23 cellular contexts compared by ENCODE assay signal in genomic region chr6:34487536-34487935, GRCh38. TPM values are rescaled to one million over a fixed set of nuclear protein-coding genes. Genes with fewer than 3 reads are reported as not detected.
DNase-seq lines count a peak whose midpoint lies in the region; ATAC-seq and TF ChIP-seq lines count a peak whose summit lies in the region.
"Had no signal": no experiment of that assay in that cellular context is flagged by ENCODE, and none has a peak within 500 bp of the region (broad histone marks: within the 10 kb centered on the region; RNA-seq: fewer than 3 reads in every experiment).

No MANE protein-coding gene starts in this region.

- H3K9me3 Mint-ChIP-seq in naive thymus-derived CD8-positive, alpha-beta T cell, result no peaks in the 10 kb centered on the region
- H3K9me3 Mint-ChIP-seq: CD8-positive, alpha-beta T cell had no signal

- no peaks in the 10 kb centered on the region for H3K36me3 Mint-ChIP-seq in naive thymus-derived CD8-positive, alpha-beta T cell
- H3K36me3 Mint-ChIP-seq: CD8-positive, alpha-beta T cell had no signal

- peaks cover 0 to 7% of the 10 kb centered on the region in 2 donors for H3K4me1 ChIP-seq in right atrium auricular region
- H3K4me1 ChIP-seq in OCI-LY7 (ENCODE audit: insufficient read depth, low read length, poor library complexity, severe bottlenecking), result peaks cover 69% of the 10 kb centered on the region
- H3K4me1 ChIP-seq: A549, Peyer's patch had no signal

- peak overlapping the region in 6 of 10 donors; percentile 2 to 86 (median 49) for H3K27ac Mint-ChIP-seq in naive thymus-derived CD8-positive, alpha-beta T cell

- H4K20me1 ChIP-seq in OCI-LY7 (ENCODE audit: insufficient read depth, low read length), result no peaks in the 10 kb centered on the region
- H4K20me1 ChIP-seq: BLaER1 treated with 17β-estradiol and CSF1 and Interleukin-3, amounts not matched to agents 10 nM and 100 nM had no signal

- H2AFZ ChIP-seq in OCI-LY7 (ENCODE audit: low read length), result no peak overlapping the region

- peak; percentile 36 for DNase-seq in cardiac septum (ENCODE audit: low spot score)
- no peak for DNase-seq in right atrium auricular region (ENCODE audit: low spot score)
- DNase-seq in OCI-LY7 (ENCODE audit: low spot score), result no peak
- DNase-seq in naive thymus-derived CD8-positive, alpha-beta T cell, result no peak
- no peak for DNase-seq in GOT3 (lab: John Stamatoyannopoulos, UW)
- DNase-seq in HT-29 (ENCODE audit: low spot score), result no peak
- DNase-seq: AML-193; CD8-positive, alpha-beta T cell; DMS79 treated with DMSO at 0.1 percent for 48 hours; GF-D8; KBM-7; MG63; NCI-H1105 treated with DMSO at 0.1 percent for 48 hours; NCI-H2029 treated with DMSO at 0.1 percent for 48 hours; NCI-H2227 treated with DMSO at 0.1 percent for 48 hours; NCI-H526 treated with DMSO at 0.1 percent for 48 hours; OCI-M1; Peyer's patch; SHP77 treated with DMSO at 0.1 percent for 48 hours had no signal

- peaks cover 18 to 31% (median 28%) of the 10 kb centered on the region in 4 donors for H3K4me1 Mint-ChIP-seq in naive thymus-derived CD8-positive, alpha-beta T cell

- intact Hi-C loops in cardiac septum (cut with DNase I), result no loop called here
- intact Hi-C loops in OCI-LY7 (cut with micrococcal nuclease; ENCODE audit: unreplicated experiment), result loop anchor here (10.0 kb wide), 1 partner anchor 967 kb away; the partner anchor contains the start of gene FANCE

- BruUV-seq in OCI-LY7 (replicated peaks; lab: Mats Ljungman, UMichigan), result no TSS peak

- POLR2A ChIA-PET in OCI-LY7 (lab: Charles Lee), result interaction anchor here (0.9 kb wide), 1 partner anchor 20 kb away, joined by 4 read pairs; no protein-coding TSS in a partner anchor
- POLR2A ChIA-PET in naive thymus-derived CD8-positive, alpha-beta T cell (lab: Charles Lee), result no interaction called here

- no peaks in the 10 kb centered on the region for H3K9me2 ChIP-seq in OCI-LY7 (ENCODE audit: insufficient read depth, low read length)

- H3K4me2 ChIP-seq in OCI-LY7 (ENCODE audit: low read length), result peak overlapping the region; percentile 99
- H3K4me2 ChIP-seq: A549 had no signal

- peaks cover 0 to 2% (median 0%) of the 10 kb centered on the region in 5 donors for H3K27me3 Mint-ChIP-seq in naive thymus-derived CD8-positive, alpha-beta T cell

- TF ChIP-seq CTCF in right atrium auricular region (IDR thresholded peaks at IDR 0.05) (no peak), OCI-LY7 (conservative IDR thresholded peaks at IDR 0.05; ENCODE audit: low read length) (no peak)

- ATAC-seq in naive thymus-derived CD8-positive, alpha-beta T cell, result no peak
- no peak for ATAC-seq in HG02642 (IDR thresholded peaks at IDR 0.05; ENCODE audit: poor library complexity, unreplicated experiment)
- ATAC-seq: A549; CD8-positive, alpha-beta T cell had no signal

- CTCF ChIA-PET in OCI-LY7 (lab: Charles Lee; ENCODE audit: unreplicated experiment), result no interaction called here

- H3K9me3 ChIP-seq in right atrium auricular region (no peaks in the 10 kb centered on the region), OCI-LY7 (ENCODE audit: low read length) (no peaks in the 10 kb centered on the region)
- H3K9me3 ChIP-seq: A549; BLaER1 treated with 17β-estradiol and CSF1 and Interleukin-3, amounts not matched to agents 10 nM and 100 nM; MG63; Peyer's patch had no signal

- no peak overlapping the region for H3K4me3 Mint-ChIP-seq in naive thymus-derived CD8-positive, alpha-beta T cell
- H3K4me3 Mint-ChIP-seq: CD8-positive, alpha-beta T cell had no signal

- no peak overlapping the region for H3K27ac ChIP-seq in right atrium auricular region
- peak overlapping the region; percentile 32 for H3K27ac ChIP-seq in OCI-LY7 (ENCODE audit: low read depth, low read length, poor library complexity, severe bottlenecking)
- H3K27ac ChIP-seq: A549; BLaER1 treated with 17β-estradiol and CSF1 and Interleukin-3, amounts not matched to agents 10 nM and 100 nM; Peyer's patch had no signal

- peaks cover 60% of the 10 kb centered on the region for H3K79me2 ChIP-seq in OCI-LY7 (ENCODE audit: insufficient read depth, low read depth, low read length)

- H3K27me3 ChIP-seq in right atrium auricular region, result no peaks in the 10 kb centered on the region
- H3K27me3 ChIP-seq: BLaER1 treated with 17β-estradiol and CSF1 and Interleukin-3, amounts not matched to agents 10 nM and 100 nM; MG63; Peyer's patch had no signal

- H3K4me3 ChIP-seq in right atrium auricular region (no peak overlapping the region), OCI-LY7 (ENCODE audit: low read depth, low read length, poor library complexity, severe bottlenecking) (no peak overlapping the region)
- H3K4me3 ChIP-seq: A549; BLaER1 treated with 17β-estradiol and CSF1 and Interleukin-3, amounts not matched to agents 10 nM and 100 nM; MG63; Peyer's patch had no signal

- no peaks in the 10 kb centered on the region for H3K36me3 ChIP-seq in right atrium auricular region
- H3K36me3 ChIP-seq in OCI-LY7 (ENCODE audit: insufficient read depth, low read length), result peaks cover 11% of the 10 kb centered on the region; the same call in 1 of the 2 replicates
- H3K36me3 ChIP-seq: BLaER1 treated with 17β-estradiol and CSF1 and Interleukin-3, amounts not matched to agents 10 nM and 100 nM; MG63; Peyer's patch had no signal

RNA-seq across cellular contexts. Expression of gene PACSIN1, which starts 21.7 kb away (rescaled TPM):
- total RNA-seq in cardiac septum (10.3 TPM), right atrium auricular region (1 to 10 TPM; 5.6 to 6.3 TPM), OCI-LY7 (2022) (70.8 and 88.4 TPM in 2 replicates)
- total RNA-seq in OCI-LY7 (2014; rRNA removed; shearing (Covaris generic)), result 14.9 and 19.3 TPM in 2 replicates
- under 1 TPM; 0.41 to 0.47 TPM for total RNA-seq in naive thymus-derived CD8-positive, alpha-beta T cell
- polyA plus RNA-seq in naive thymus-derived CD8-positive, alpha-beta T cell, result under 1 TPM; 0.06 to 0.82 (median 0.07) TPM
- total RNA-seq in HT-29 (2014; rRNA removed; shearing (Covaris generic)), result 0.03 and 0.08 TPM in 2 replicates
- total RNA-seq: H4 had no signal
